Comparison of ENCODE assay signal across 21 cellular contexts in genomic region chr22:19675428-19675827, GRCh38. TPM values are rescaled to one million over a fixed set of nuclear protein-coding genes. Genes with fewer than 3 reads are reported as not detected.
DNase-seq lines count a peak whose midpoint lies in the region; ATAC-seq, FAIRE-seq and TF ChIP-seq lines count a peak whose summit lies in the region.
"Had no signal": no experiment of that assay in that cellular context is flagged by ENCODE, and none has a peak within 500 bp of the region (broad histone marks: within the 10 kb centered on the region; RNA-seq: fewer than 3 reads in every experiment).

No MANE protein-coding gene starts in this region.

- no peak for TF ChIP-seq RAD21 in K562 (CRISPR knock-in tag; conservative IDR thresholded peaks at IDR 0.05 in 1 of 2, IDR thresholded peaks at IDR 0.05 in 1 of 2)

- no peaks in the 10 kb centered on the region for H3K27me3 Mint-ChIP-seq in chondrocyte (ENCODE audit: low read depth)
- H3K27me3 Mint-ChIP-seq in osteocyte (ENCODE audit: unreplicated experiment): no peaks in the 10 kb centered on the region

- H3K9me1 ChIP-seq in K562 (ENCODE audit: control insufficient read depth, insufficient read depth, low read length): no peaks in the 10 kb centered on the region

- POLR2A ChIA-PET in K562 (lab: Yijun Ruan, JAX): interaction anchor here (0.9 to 10.5 kb wide), 5 partner anchors 12 to 56 kb away, joined by 3 to 80 read pairs (median 4); no protein-coding TSS in a partner anchor

- 1% methylated on average over 7 of the region's 7 CpGs for WGBS in K562 (ENCODE audit: insufficient coverage, low coverage, missing lambda C conversion rate)

- FAIRE-seq in K562 (lab: Jason Lieb, UNC): no peak
- FAIRE-seq: A204.1, D721Med, G401.6, GM12891, GM19239 had no signal

- no peaks in the 10 kb centered on the region for H3K36me3 ChIP-seq in K562 (ENCODE audit: control insufficient read depth, insufficient read depth, low read length)
- H3K36me3 ChIP-seq: BLaER1 treated with 17β-estradiol and CSF1 and Interleukin-3, amounts not matched to agents 10 nM and 100 nM had no signal

- no peak overlapping the region for H3K9ac ChIP-seq in K562 (ENCODE audit: insufficient read depth in 1 of 2, low read depth in 2 of 2, low read length in 2 of 2)
- H3K9ac ChIP-seq: BLaER1 treated with 17β-estradiol and CSF1 and Interleukin-3, amounts not matched to agents 10 nM and 100 nM had no signal

- no peak overlapping the region for H3K4me3 ChIP-seq in K562
- H3K4me3 ChIP-seq: BLaER1 treated with 17β-estradiol and CSF1 and Interleukin-3, amounts not matched to agents 10 nM and 100 nM had no signal

- H3K9me3 Mint-ChIP-seq in chondrocyte (ENCODE audit: low read depth) (peaks cover 8% of the 10 kb centered on the region), osteocyte (ENCODE audit: unreplicated experiment) (no peaks in the 10 kb centered on the region)
- H3K9me3 Mint-ChIP-seq: CD4-positive, alpha-beta T cell; CD8-positive, alpha-beta T cell had no signal

- in situ Hi-C loops in K562 (cut with MboI): no loop called here

- peaks cover 3% of the 10 kb centered on the region for H3K36me3 Mint-ChIP-seq in chondrocyte (ENCODE audit: low read depth)
- no peaks in the 10 kb centered on the region for H3K36me3 Mint-ChIP-seq in osteocyte (ENCODE audit: unreplicated experiment)
- H3K36me3 Mint-ChIP-seq: CD8-positive, alpha-beta T cell had no signal

- no peak for TF ChIP-seq EP300 in K562 (IDR thresholded peaks at IDR 0.05; ENCODE audit: low read length)

- H3K4me2 ChIP-seq in K562 (ENCODE audit: insufficient read depth, low read length): no peak overlapping the region
- H3K4me2 ChIP-seq: BLaER1 treated with 17β-estradiol and CSF1 and Interleukin-3, amounts not matched to agents 10 nM and 100 nM had no signal

- intact Hi-C loops in K562 (cut with micrococcal nuclease): no loop called here

- H3K4me1 ChIP-seq in K562 (replicated peaks in 1 of 2; ENCODE audit: control insufficient read depth in 2 of 2, insufficient read depth in 2 of 2, low read length in 2 of 2): peaks cover 4 to 11% of the 10 kb centered on the region in 2 experiments; a peak in 3 of 5 replicates
- H3K4me1 ChIP-seq: BLaER1 treated with 17β-estradiol and CSF1 and Interleukin-3, amounts not matched to agents 10 nM and 100 nM; Caco-2 had no signal

- no peak overlapping the region for H2AFZ ChIP-seq in K562 (ENCODE audit: low read depth, low read length)

- TF ChIP-seq CTCF in K562 (IDR thresholded peaks at IDR 0.05 in 2 of 3, conservative IDR thresholded peaks at IDR 0.05 in 1 of 3; ENCODE audit: insufficient read depth in 2 of 3, low read depth in 1 of 3, low read length in 3 of 3): no peak
- TF ChIP-seq CTCF in chondrocyte (IDR thresholded peaks at IDR 0.05): no peak
- no peak for TF ChIP-seq CTCF in osteocyte (IDR thresholded peaks at IDR 0.05)

- no peak for ATAC-seq in K562
- no peak for ATAC-seq in HG03196 (IDR thresholded peaks at IDR 0.05; ENCODE audit: unreplicated experiment)
- ATAC-seq: CD8-positive, alpha-beta T cell had no signal

- BruUV-seq in K562 (replicated peaks; lab: Mats Ljungman, UMichigan): no TSS peak

- no peaks in the 10 kb centered on the region for H4K20me1 ChIP-seq in K562 (replicated peaks; ENCODE audit: control insufficient read depth, insufficient read depth, low read length)
- H4K20me1 ChIP-seq: BLaER1 treated with 17β-estradiol and CSF1 and Interleukin-3, amounts not matched to agents 10 nM and 100 nM had no signal

- H3K4me3 Mint-ChIP-seq in chondrocyte (ENCODE audit: unreplicated experiment) (no peak overlapping the region), osteocyte (ENCODE audit: unreplicated experiment) (no peak overlapping the region)
- H3K4me3 Mint-ChIP-seq: B cell; CD4-positive, alpha-beta T cell; CD8-positive, alpha-beta T cell had no signal

- TF ChIP-seq POLR2A in K562 (conservative IDR thresholded peaks at IDR 0.05): no peak

- H3K27me3 ChIP-seq in K562 (ENCODE audit: control insufficient read depth in 2 of 2, insufficient read depth in 2 of 2, low read length in 2 of 2): peaks cover 28 to 44% of the 10 kb centered on the region in 2 experiments
- H3K27me3 ChIP-seq: BLaER1 treated with 17β-estradiol and CSF1 and Interleukin-3, amounts not matched to agents 10 nM and 100 nM had no signal

- H3K27ac Mint-ChIP-seq in chondrocyte (ENCODE audit: unreplicated experiment): no peak overlapping the region
- H3K27ac Mint-ChIP-seq in osteocyte (ENCODE audit: unreplicated experiment): no peak overlapping the region
- H3K27ac Mint-ChIP-seq: B cell; CD4-positive, alpha-beta T cell; CD8-positive, alpha-beta T cell had no signal

- peaks cover 38% of the 10 kb centered on the region for H3K4me1 Mint-ChIP-seq in chondrocyte (ENCODE audit: low read depth)
- H3K4me1 Mint-ChIP-seq in osteocyte (ENCODE audit: unreplicated experiment): peaks cover 24% of the 10 kb centered on the region
- H3K4me1 Mint-ChIP-seq: B cell had no signal

- CTCF ChIA-PET in K562 (lab: Yijun Ruan, JAX; ENCODE audit: low intra/inter-chr PET ratio): no interaction called here

- no peak for DNase-seq in K562 (ENCODE audit: extremely low read depth in 1 of 4, low spot score in 3 of 4)
- DNase-seq in chondrocyte (ENCODE audit: low spot score): peak; percentile 47
- DNase-seq in osteocyte (ENCODE audit: extremely low spot score, unreplicated experiment): peak; percentile 42
- no peak for DNase-seq in NCI-H1105 (lab: John Stamatoyannopoulos, UW)
- DNase-seq: 8988T; ACHN; Caco-2; Calu3; CD4-positive, alpha-beta T cell; CD8-positive, alpha-beta T cell; DMS79 treated with DMSO at 0.1 percent for 48 hours; GF-D8 had no signal

- H3K9me3 ChIP-seq in K562 (replicated peaks; ENCODE audit: control insufficient read depth, insufficient read depth, low read depth, low read length): peaks cover 3% of the 10 kb centered on the region; the same call in 1 of the 2 replicates
- H3K9me3 ChIP-seq: Caco-2 had no signal

- no peak overlapping the region for H3K27ac ChIP-seq in K562 (ENCODE audit: extremely low read depth, low read depth, low read length)
- H3K27ac ChIP-seq: BLaER1 treated with 17β-estradiol and CSF1 and Interleukin-3, amounts not matched to agents 10 nM and 100 nM; C4-2B had no signal

- no peaks in the 10 kb centered on the region for H3K79me2 ChIP-seq in K562 (ENCODE audit: control insufficient read depth, insufficient read depth, low read length)

RNA-seq across cellular contexts. Expression of gene SEPTIN5, which starts 38.9 kb away (rescaled TPM):
- 625 and 1,610 TPM in 2 replicates for total RNA-seq in K562 (2011; cell fraction: chromatin; rRNA removed; ENCODE audit: low replicate concordance)
- 538 and 650 TPM in 2 replicates for total RNA-seq in K562 (2011; cell fraction: nucleolus; rRNA removed)
- 407 and 495 TPM in 2 replicates for total RNA-seq in K562 (2011; cell fraction: nucleoplasm; rRNA removed)
- total RNA-seq in K562 (2014; rRNA removed): 116 and 125 TPM in 2 replicates
- total RNA-seq in K562 (2014; rRNA removed; fragmentation: Illumina TruSeq; extraction: Trizol): 92.5 and 94.6 TPM in 2 replicates
- total RNA-seq in K562 (2015; rRNA removed; fragmentation: Illumina TruSeq; extraction: Trizol): 28.1 and 34.9 TPM in 2 replicates
- 177 and 195 TPM in 2 replicates for total RNA-seq in K562 (2021)
- 119 and 238 TPM in 2 replicates for polyA plus RNA-seq in K562 (2011; rRNA removed)
- 143 and 156 TPM in 2 replicates for polyA plus RNA-seq in K562 (2011; cell fraction: cytosol; rRNA removed)
- 671 and 957 TPM in 2 replicates for polyA plus RNA-seq in K562 (2011; cell fraction: nucleus; rRNA removed)
- polyA plus RNA-seq in K562 (2012): 122 and 123 TPM in 2 replicates
- 135 and 164 TPM in 2 replicates for polyA plus RNA-seq in K562 (2014; fragmentation: Illumina TruSeq; extraction: Trizol)
- 1 to 10 TPM in 1 of 2 experiments, under 1 TPM in 1; 0.03 to 1.9 TPM for polyA plus RNA-seq in K562 (2014; fragmentation: Nextera tagmentation; extraction: Ambion mirVana)
- 129 and 135 TPM in 2 replicates for polyA plus RNA-seq in K562 (2014; rRNA removed)
- polyA minus RNA-seq in K562 (2011; rRNA and poly(A)+ RNA removed): 306 and 458 TPM in 2 replicates
- polyA minus RNA-seq in K562 (2011; cell fraction: cytosol; rRNA and poly(A)+ RNA removed): 83.2 and 205 TPM in 2 replicates
- 284 and 666 TPM in 2 replicates for polyA minus RNA-seq in K562 (2011; cell fraction: nucleus; rRNA and poly(A)+ RNA removed)
- total RNA-seq in chondrocyte: 113 to 214 TPM (median 197 TPM) in 3 replicates
- total RNA-seq in osteocyte: 103 and 108 TPM in 2 replicates
- total RNA-seq: B cell had no signal

RNA-seq across cellular contexts. Expression of gene GP1BB, which starts 47.9 kb away (rescaled TPM):
- total RNA-seq in K562 (2011; cell fraction: chromatin; rRNA removed; ENCODE audit: low replicate concordance): 12.5 and 89.3 TPM in 2 replicates
- total RNA-seq in K562 (2011; cell fraction: nucleolus; rRNA removed): 145 and 149 TPM in 2 replicates
- total RNA-seq in K562 (2011; cell fraction: nucleoplasm; rRNA removed): 44.7 and 52.3 TPM in 2 replicates
- total RNA-seq in K562 (2014; rRNA removed) (85.2 and 90.0 TPM in 2 replicates), K562 (2014; rRNA removed; fragmentation: Illumina TruSeq; extraction: Trizol) (2.1 and 2.8 TPM in 2 replicates), K562 (2015; rRNA removed; fragmentation: Illumina TruSeq; extraction: Trizol) (1.6 and 5.2 TPM in 2 replicates), K562 (2021) (139 and 162 TPM in 2 replicates), chondrocyte (36.4 to 63.4 TPM (median 56.0 TPM) in 3 replicates), osteocyte (28.6 and 34.1 TPM in 2 replicates)
- polyA plus RNA-seq in K562 (2011; rRNA removed) (9.2 and 33.6 TPM in 2 replicates), K562 (2014; fragmentation: Illumina TruSeq; extraction: Trizol) (1.6 and 15.2 TPM in 2 replicates), K562 (2014; fragmentation: Nextera tagmentation; extraction: Ambion mirVana) (1 to 10 TPM in 1 of 2 experiments, under 1 TPM in 1; 0.69 to 1.1 TPM), K562 (2014; rRNA removed) (110 and 150 TPM in 2 replicates)
- 60.0 and 286 TPM in 2 replicates for polyA plus RNA-seq in K562 (2011; cell fraction: cytosol; rRNA removed)
- 103 and 165 TPM in 2 replicates for polyA plus RNA-seq in K562 (2011; cell fraction: nucleus; rRNA removed)
- polyA plus RNA-seq in K562 (2012): 49.9 and 97.0 TPM in 2 replicates
- 2.4 and 2.8 TPM in 2 replicates for polyA minus RNA-seq in K562 (2011; rRNA and poly(A)+ RNA removed)
- polyA minus RNA-seq in K562 (2011; cell fraction: cytosol; rRNA and poly(A)+ RNA removed): 43.2 and 113 TPM in 2 replicates
- 19.4 and 37.3 TPM in 2 replicates for polyA minus RNA-seq in K562 (2011; cell fraction: nucleus; rRNA and poly(A)+ RNA removed)
- total RNA-seq: B cell, Calu3 had no signal

Comparison
In these comparisons a context has a peak if more than half of its experiments do, and no peak if none do; other contexts are left out.
1. DNase-seq: peak in chondrocyte (single experiment) and osteocyte (single experiment); none in K562 (0 of 4) and NCI-H1105 (single experiment).